8 cellular contexts compared by ENCODE assay signal in genomic region chr5:61277190-61277589, GRCh38. TPM values are rescaled to one million over a fixed set of nuclear protein-coding genes. Genes with fewer than 3 reads are reported as not detected.
DNase-seq lines count a peak whose midpoint lies in the region; ATAC-seq and TF ChIP-seq lines count a peak whose summit lies in the region.

No MANE protein-coding gene starts in this region.

- H3K4me3 ChIP-seq in HAP-1, result no peak overlapping the region

- no peaks in the 10 kb centered on the region for H3K9me3 Mint-ChIP-seq in naive thymus-derived CD8-positive, alpha-beta T cell
- no peaks in the 10 kb centered on the region for H3K9me3 Mint-ChIP-seq in mesothelial cell of epicardium

- H3K4me3 Mint-ChIP-seq in naive thymus-derived CD8-positive, alpha-beta T cell, result peak overlapping the region; percentile 3 to 77 (median 58)
- no peak overlapping the region for H3K4me3 Mint-ChIP-seq in mesothelial cell of epicardium

- TF ChIP-seq CTCF in mesothelial cell of epicardium (IDR thresholded peaks at IDR 0.05; ENCODE audit: unreplicated experiment), result no peak

- H3K4me1 Mint-ChIP-seq in naive thymus-derived CD8-positive, alpha-beta T cell, result peaks cover 6 to 36% (median 26%) of the 10 kb centered on the region in 4 donors
- peaks cover 24% of the 10 kb centered on the region for H3K4me1 Mint-ChIP-seq in mesothelial cell of epicardium

- H3K36me3 Mint-ChIP-seq in naive thymus-derived CD8-positive, alpha-beta T cell, result no peaks in the 10 kb centered on the region
- no peaks in the 10 kb centered on the region for H3K36me3 Mint-ChIP-seq in mesothelial cell of epicardium

- POLR2A ChIA-PET in naive thymus-derived CD8-positive, alpha-beta T cell (lab: Charles Lee), result no interaction called here

- in situ Hi-C loops in HAP-1 (cut with MboI; ENCODE audit: low sequenced_read_pairs), result no loop called here

- DNase-seq in EL (peak; percentile 55), M059J (ENCODE audit: low read depth) (peak; percentile 68), dermis blood vessel endothelial cell (peak; percentile 85), mesothelial cell of epicardium (ENCODE audit: low spot score in 2 of 2, unreplicated experiment in 2 of 2) (no peak), activated gamma-delta T cell (lab: John Stamatoyannopoulos, UW) (no peak), HAP-1 (ENCODE audit: low spot score in 2 of 2) (no peak)
- no peak for DNase-seq in naive thymus-derived CD8-positive, alpha-beta T cell

- no peaks in the 10 kb centered on the region for H3K36me3 ChIP-seq in HAP-1 (replicated peaks)

- H3K27me3 Mint-ChIP-seq in naive thymus-derived CD8-positive, alpha-beta T cell, result peaks cover 0 to 5% (median 0%) of the 10 kb centered on the region in 5 donors
- peaks cover 1% of the 10 kb centered on the region for H3K27me3 Mint-ChIP-seq in mesothelial cell of epicardium (ENCODE audit: low read depth)

- peak overlapping the region in 5 of 10 donors; percentile 40 to 62 (median 53) for H3K27ac Mint-ChIP-seq in naive thymus-derived CD8-positive, alpha-beta T cell
- H3K27ac Mint-ChIP-seq in mesothelial cell of epicardium, result no peak overlapping the region

- H3K4me1 ChIP-seq in HAP-1, result no peaks in the 10 kb centered on the region

- ATAC-seq in naive thymus-derived CD8-positive, alpha-beta T cell, result peak in 1 of 2 donors; percentile 17
- no peak for ATAC-seq in GM19467 (IDR thresholded peaks at IDR 0.05; ENCODE audit: unreplicated experiment)

- H3K9me3 ChIP-seq in HAP-1, result no peaks in the 10 kb centered on the region

- no peaks in the 10 kb centered on the region for H3K27me3 ChIP-seq in HAP-1 (ENCODE audit: low read depth)

RNA-seq across cellular contexts. Expression of gene ZSWIM6, which starts 54.9 kb away (rescaled TPM):
- 5.3 and 10.9 TPM in 2 replicates for total RNA-seq in M059J (2014; rRNA removed; shearing (Covaris generic))
- total RNA-seq in dermis blood vessel endothelial cell (9.4 and 11.6 TPM in 2 replicates), mesothelial cell of epicardium (33.9 to 35.9 TPM (median 34.8 TPM) in 3 replicates)
- total RNA-seq in naive thymus-derived CD8-positive, alpha-beta T cell, result 10 to 100 TPM; 11.6 to 11.9 TPM
- under 1 TPM; 0.14 to 0.59 (median 0.53) TPM for polyA plus RNA-seq in naive thymus-derived CD8-positive, alpha-beta T cell

Comparison
In these comparisons a context has a peak if more than half of its experiments do, and no peak if none do; other contexts are left out.
1. DNase-seq: peak in EL (single experiment), M059J (single experiment) and dermis blood vessel endothelial cell (single experiment); none in naive thymus-derived CD8-positive, alpha-beta T cell (0 of 10), mesothelial cell of epicardium (0 of 2), activated gamma-delta T cell (single experiment) and HAP-1 (0 of 2).